22 cellular contexts compared by ENCODE assay signal in the genomic region with DNA sequence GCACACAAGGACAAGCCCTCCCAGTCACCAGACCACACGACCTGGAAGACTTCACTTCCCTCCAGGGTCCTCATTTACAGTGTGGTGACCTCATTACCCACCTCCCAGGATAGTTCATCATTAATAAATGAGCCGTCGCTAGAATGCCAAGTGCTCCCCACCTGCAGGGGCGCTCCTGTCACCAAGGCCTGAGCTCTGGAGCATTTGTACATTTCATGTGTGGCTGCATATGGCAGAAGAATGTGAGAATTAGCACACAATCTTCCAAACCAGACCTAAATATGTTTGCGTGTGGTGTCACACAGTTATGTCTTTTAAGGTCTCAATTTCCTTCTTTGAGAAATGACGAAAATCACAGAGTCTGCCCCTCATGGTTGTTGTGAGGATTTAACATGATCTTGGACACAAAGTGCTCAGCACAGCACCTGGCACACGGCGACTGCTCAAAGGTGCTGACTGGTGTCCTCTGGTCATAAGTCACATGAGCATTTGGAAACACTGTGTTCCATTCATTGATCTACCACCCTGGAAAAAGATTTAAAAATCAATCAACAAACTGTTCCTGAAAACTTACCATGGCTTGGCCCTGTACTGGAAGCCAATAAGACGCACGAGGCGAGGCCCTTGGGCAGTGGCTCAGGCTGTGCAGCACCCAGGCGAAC.
DNase-seq lines count a peak whose midpoint lies in the region; ATAC-seq, FAIRE-seq and TF ChIP-seq lines count a peak whose summit lies in the region.
"Had no signal": no experiment of that assay in that cellular context is flagged by ENCODE, and none has a peak within 500 bp of the region (broad histone marks: within the 10 kb centered on the region; RNA-seq: fewer than 3 reads in every experiment).

No MANE protein-coding gene starts in this region.

- CTCF ChIA-PET in HepG2 (lab: Yijun Ruan, JAX; ENCODE audit: low intra/inter-chr PET ratio, low total read pairs): no interaction called here
- CTCF ChIA-PET in activated CD8-positive, alpha-beta T cell treated with anti-CD3 and anti-CD28 coated beads, Interleukin-2, amount 10 ng/mL, durations not matched to agents 7 days and 5 days (lab: Charles Lee): no interaction called here

- no peaks in the 10 kb centered on the region for H3K4me1 Mint-ChIP-seq in astrocyte (ENCODE audit: low read depth, unreplicated experiment)
- H3K4me1 Mint-ChIP-seq in activated CD8-positive, alpha-beta T cell treated with anti-CD3 and anti-CD28 coated beads, Interleukin-2, amount 10 ng/mL, durations not matched to agents 7 days and 5 days (ENCODE audit: low read depth): no peaks in the 10 kb centered on the region
- H3K4me1 Mint-ChIP-seq: B cell; CD14-positive monocyte; CD8-positive, alpha-beta memory T cell had no signal

- ATAC-seq in HepG2 (peak; percentile 78), upper lobe of right lung (no peak), aorta (ENCODE audit: low FRiP score) (no peak)
- ATAC-seq in activated CD8-positive, alpha-beta T cell treated with anti-CD3 and anti-CD28 coated beads, Interleukin-2, amount 10 ng/mL, durations not matched to agents 7 days and 5 days: no peak
- ATAC-seq: Panc1 had no signal

- peaks cover 17% of the 10 kb centered on the region for H3K9me3 ChIP-seq in astrocyte (ENCODE audit: insufficient read depth, low read depth, low read length)
- no peaks in the 10 kb centered on the region for H3K9me3 ChIP-seq in HepG2 (ENCODE audit: low read length)
- H3K9me3 ChIP-seq in upper lobe of right lung: no peaks in the 10 kb centered on the region
- H3K9me3 ChIP-seq in aorta (ENCODE audit: control insufficient read depth, low read length): no peaks in the 10 kb centered on the region

- H2AFZ ChIP-seq in astrocyte (ENCODE audit: low read depth, low read length) (no peak overlapping the region), HepG2 (ENCODE audit: low read length) (no peak overlapping the region)

- peaks cover 3% of the 10 kb centered on the region for H3K36me3 Mint-ChIP-seq in astrocyte (ENCODE audit: low read depth, unreplicated experiment)
- H3K36me3 Mint-ChIP-seq in activated CD8-positive, alpha-beta T cell treated with anti-CD3 and anti-CD28 coated beads, Interleukin-2, amount 10 ng/mL, durations not matched to agents 7 days and 5 days (ENCODE audit: low read depth): no peaks in the 10 kb centered on the region
- H3K36me3 Mint-ChIP-seq: CD14-positive monocyte; CD8-positive, alpha-beta memory T cell had no signal

- H3K27ac Mint-ChIP-seq in astrocyte (ENCODE audit: unreplicated experiment): no peak overlapping the region
- no peak overlapping the region for H3K27ac Mint-ChIP-seq in activated CD8-positive, alpha-beta T cell treated with anti-CD3 and anti-CD28 coated beads, Interleukin-2, amount 10 ng/mL, durations not matched to agents 7 days and 5 days
- H3K27ac Mint-ChIP-seq: B cell; CD14-positive monocyte; CD8-positive, alpha-beta memory T cell had no signal

- no TSS peak for BruUV-seq in HepG2 (replicated peaks; lab: Mats Ljungman, UMichigan)

- no peaks in the 10 kb centered on the region for H3K4me1 ChIP-seq in astrocyte (ENCODE audit: insufficient read depth, low read length)
- no peaks in the 10 kb centered on the region for H3K4me1 ChIP-seq in HepG2 (ENCODE audit: insufficient read depth, low read length)
- no peaks in the 10 kb centered on the region for H3K4me1 ChIP-seq in upper lobe of right lung
- H3K4me1 ChIP-seq in aorta (ENCODE audit: control insufficient read depth in 1 of 2, insufficient read depth in 2 of 2, low read length in 2 of 2): no peaks in the 10 kb centered on the region

- POLR2A ChIA-PET in HepG2 (lab: Yijun Ruan, JAX): no interaction called here
- POLR2A ChIA-PET in activated CD8-positive, alpha-beta T cell treated with anti-CD3 and anti-CD28 coated beads, Interleukin-2, amount 10 ng/mL, durations not matched to agents 7 days and 5 days (lab: Charles Lee): no interaction called here

- no peak for TF ChIP-seq RAD21 in HepG2 (CRISPR knock-in tag; IDR thresholded peaks at IDR 0.05)

- in situ Hi-C loops in HepG2 (cut with HindIII; ENCODE audit: extremely low pct_ligation_motif_present, low pct_unique_long_range_greater_than_20kb): no loop called here

- intact Hi-C loops in HepG2 (cut with micrococcal nuclease; ENCODE audit: unreplicated experiment) (no loop called here), upper lobe of right lung (cut with DNase I) (no loop called here), aorta (cut with DNase I) (no loop called here)

- no peak for TF ChIP-seq POLR2A in HepG2 (IDR thresholded peaks at IDR 0.05; ENCODE audit: insufficient read depth in 1 of 2, low read depth in 2 of 2, low read length in 2 of 2)

- FAIRE-seq in astrocyte (lab: Jason Lieb, UNC): no peak
- no peak for FAIRE-seq in HepG2 (lab: Jason Lieb, UNC)
- FAIRE-seq: GM19239, H54 had no signal

- H3K4me2 ChIP-seq in astrocyte (ENCODE audit: low read length) (no peak overlapping the region), HepG2 (ENCODE audit: low read depth, low read length) (no peak overlapping the region)

- peaks cover 2% of the 10 kb centered on the region for H3K9me3 Mint-ChIP-seq in astrocyte (ENCODE audit: unreplicated experiment)
- H3K9me3 Mint-ChIP-seq in activated CD8-positive, alpha-beta T cell treated with anti-CD3 and anti-CD28 coated beads, Interleukin-2, amount 10 ng/mL, durations not matched to agents 7 days and 5 days (ENCODE audit: insufficient read depth): no peaks in the 10 kb centered on the region
- H3K9me3 Mint-ChIP-seq: CD8-positive, alpha-beta memory T cell had no signal

- no peak overlapping the region for H3K27ac ChIP-seq in astrocyte (ENCODE audit: low read depth, low read length)
- no peak overlapping the region for H3K27ac ChIP-seq in HepG2 (ENCODE audit: extremely low read length, insufficient read depth, low read length)
- H3K27ac ChIP-seq in upper lobe of right lung: no peak overlapping the region
- H3K27ac ChIP-seq in aorta (ENCODE audit: low read depth in 1 of 2, low read length in 2 of 2): no peak overlapping the region

- H3K79me2 ChIP-seq in astrocyte (ENCODE audit: insufficient read depth, low read length) (no peaks in the 10 kb centered on the region), HepG2 (ENCODE audit: insufficient read depth, low read length) (no peaks in the 10 kb centered on the region)

- TF ChIP-seq EP300 in HepG2 (IDR thresholded peaks at IDR 0.05; ENCODE audit: low read depth in 2 of 2, low read length in 2 of 2) (no peak), HepG2 (CRISPR knock-in tag; IDR thresholded peaks at IDR 0.05; ENCODE audit: borderline replicate concordance) (no peak)

- H3K4me3 ChIP-seq in astrocyte (ENCODE audit: insufficient read depth, low read depth, low read length): no peak overlapping the region
- H3K4me3 ChIP-seq in HepG2 (replicated peaks in 1 of 3; ENCODE audit: insufficient read depth in 1 of 3, low read depth in 2 of 3, low read length in 3 of 3): no peak overlapping the region
- no peak overlapping the region for H3K4me3 ChIP-seq in upper lobe of right lung
- H3K4me3 ChIP-seq in aorta (ENCODE audit: low read length in 2 of 2): no peak overlapping the region

- H3K36me3 ChIP-seq in astrocyte (ENCODE audit: insufficient read depth, low read length) (no peaks in the 10 kb centered on the region), HepG2 (replicated peaks in 1 of 2; ENCODE audit: control insufficient read depth in 1 of 2, insufficient read depth in 2 of 2, low read length in 2 of 2) (no peaks in the 10 kb centered on the region; a peak in 1 of 5 replicates), upper lobe of right lung (no peaks in the 10 kb centered on the region), aorta (ENCODE audit: control insufficient read depth in 1 of 2, insufficient read depth in 2 of 2, low read length in 1 of 2) (no peaks in the 10 kb centered on the region)

- TF ChIP-seq CTCF in astrocyte (IDR thresholded peaks at IDR 0.05; ENCODE audit: insufficient read depth, low read depth, low read length) (no peak), HepG2 (CRISPR knock-in tag; IDR thresholded peaks at IDR 0.05) (no peak), upper lobe of right lung (IDR thresholded peaks at IDR 0.05) (no peak)

- H3K9ac ChIP-seq in astrocyte (ENCODE audit: low read length) (no peak overlapping the region), HepG2 (ENCODE audit: insufficient read depth, low read depth, low read length) (no peak overlapping the region)

- peak overlapping the region; percentile 58 for H3K4me3 Mint-ChIP-seq in astrocyte (ENCODE audit: unreplicated experiment)
- no peak overlapping the region for H3K4me3 Mint-ChIP-seq in activated CD8-positive, alpha-beta T cell treated with anti-CD3 and anti-CD28 coated beads, Interleukin-2, amount 10 ng/mL, durations not matched to agents 7 days and 5 days
- H3K4me3 Mint-ChIP-seq: B cell; CD14-positive monocyte; CD8-positive, alpha-beta memory T cell had no signal

- DNase-seq in HT-29 (ENCODE audit: low spot score) (peak; percentile 12), astrocyte (ENCODE audit: low read depth) (no peak), HepG2 (ENCODE audit: low spot score) (no peak), upper lobe of right lung (peak; percentile 3), dermis blood vessel endothelial cell (no peak), aorta (no peak)
- DNase-seq in activated CD8-positive, alpha-beta T cell treated with anti-CD3 and anti-CD28 coated beads, Interleukin-2, amount 10 ng/mL, durations not matched to agents 7 days and 5 days: no peak
- DNase-seq in central memory CD4-positive, alpha-beta T cell: no peak
- DNase-seq: CD8-positive, alpha-beta memory T cell; NCI-H1105; NCI-H1436 treated with DMSO at 0.1 percent for 48 hours; NCI-H187 treated with DMSO at 0.1 percent for 48 hours; NCI-H2171 treated with DMSO at 0.1 percent for 48 hours; NCI-H345; NCI-H510A treated with DMSO at 0.1 percent for 48 hours; NCI-H774; SHP77 treated with DMSO at 0.1 percent for 48 hours had no signal

- H3K27me3 ChIP-seq in astrocyte (ENCODE audit: insufficient read depth, low read length) (no peaks in the 10 kb centered on the region), HepG2 (ENCODE audit: control insufficient read depth in 1 of 2, insufficient read depth in 2 of 2, low read length in 2 of 2) (peaks cover 3 to 49% of the 10 kb centered on the region in 2 experiments; a peak in 4 of 5 replicates), upper lobe of right lung (no peaks in the 10 kb centered on the region), aorta (ENCODE audit: control insufficient read depth in 1 of 2, insufficient read depth in 2 of 2, low read length in 1 of 2) (peaks cover 0 to 1% of the 10 kb centered on the region in 2 donors)

- H4K20me1 ChIP-seq in astrocyte (ENCODE audit: insufficient read depth, low read length) (no peaks in the 10 kb centered on the region), HepG2 (ENCODE audit: insufficient read depth, low read length) (no peaks in the 10 kb centered on the region; the same call in 1 of the 2 replicates)

- H3K27me3 Mint-ChIP-seq in astrocyte (ENCODE audit: low read depth, unreplicated experiment): peaks cover 46% of the 10 kb centered on the region
- no peaks in the 10 kb centered on the region for H3K27me3 Mint-ChIP-seq in activated CD8-positive, alpha-beta T cell treated with anti-CD3 and anti-CD28 coated beads, Interleukin-2, amount 10 ng/mL, durations not matched to agents 7 days and 5 days (ENCODE audit: low read depth)
- H3K27me3 Mint-ChIP-seq: B cell had no signal

- WGBS in HepG2 (ENCODE audit: low lambda C conversion rate): 12% methylated on average over 8 of the region's 12 CpGs
- WGBS in aorta, 2 donors: 73 to 75% methylated on average over 12 of the region's 12 CpGs

TF ChIP-seq in HepG2, 621 proteins besides CTCF, POLR2A, EP300 and RAD21 (continues in another document):
- TF ChIP-seq SOX5 (CRISPR knock-in tag; IDR thresholded peaks at IDR 0.05; ENCODE audit: borderline replicate concordance): no peak

Comparison
In these comparisons a context has a peak if more than half of its experiments do, and no peak if none do; other contexts are left out.
1. DNase-seq: peak in HT-29 (single experiment) and upper lobe of right lung (single experiment); none in astrocyte (single experiment), HepG2 (single experiment), activated CD8-positive, alpha-beta T cell treated with anti-CD3 and anti-CD28 coated beads, Interleukin-2, amount 10 ng/mL, durations not matched to agents 7 days and 5 days (single experiment), dermis blood vessel endothelial cell (single experiment), aorta (0 of 2) and central memory CD4-positive, alpha-beta T cell (single experiment).